ENCODE assay signal across 2 cellular contexts in the genomic region with DNA sequence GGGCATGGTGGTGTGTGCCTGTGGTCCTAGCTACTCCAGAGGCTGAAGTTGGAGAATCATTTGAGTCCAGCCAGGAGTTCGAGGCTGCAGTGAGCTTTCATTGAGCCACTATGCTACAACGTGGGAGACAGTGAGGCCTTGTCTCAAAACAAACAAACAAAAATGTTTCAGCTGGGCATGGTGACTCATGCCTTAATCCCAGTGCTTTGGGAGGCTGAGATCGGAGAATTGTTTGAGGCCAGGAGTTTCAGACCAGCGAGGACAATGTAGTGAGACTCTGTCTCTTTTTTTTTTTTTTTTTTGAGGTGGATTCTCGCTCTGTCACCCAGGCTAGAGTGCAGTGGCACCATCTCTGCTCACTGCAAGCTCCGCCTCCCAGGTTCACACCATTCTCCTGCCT.
TF ChIP-seq lines count a peak whose summit lies in the region.

No MANE protein-coding gene starts in this region.

TF ChIP-seq in HepG2, 621 proteins besides CTCF, POLR2A, EP300 and RAD21:
- TF ChIP-seq FOSL2 (CRISPR knock-in tag; IDR thresholded peaks at IDR 0.05) = peak; percentile 86
- TF ChIP-seq, protein P1, sequence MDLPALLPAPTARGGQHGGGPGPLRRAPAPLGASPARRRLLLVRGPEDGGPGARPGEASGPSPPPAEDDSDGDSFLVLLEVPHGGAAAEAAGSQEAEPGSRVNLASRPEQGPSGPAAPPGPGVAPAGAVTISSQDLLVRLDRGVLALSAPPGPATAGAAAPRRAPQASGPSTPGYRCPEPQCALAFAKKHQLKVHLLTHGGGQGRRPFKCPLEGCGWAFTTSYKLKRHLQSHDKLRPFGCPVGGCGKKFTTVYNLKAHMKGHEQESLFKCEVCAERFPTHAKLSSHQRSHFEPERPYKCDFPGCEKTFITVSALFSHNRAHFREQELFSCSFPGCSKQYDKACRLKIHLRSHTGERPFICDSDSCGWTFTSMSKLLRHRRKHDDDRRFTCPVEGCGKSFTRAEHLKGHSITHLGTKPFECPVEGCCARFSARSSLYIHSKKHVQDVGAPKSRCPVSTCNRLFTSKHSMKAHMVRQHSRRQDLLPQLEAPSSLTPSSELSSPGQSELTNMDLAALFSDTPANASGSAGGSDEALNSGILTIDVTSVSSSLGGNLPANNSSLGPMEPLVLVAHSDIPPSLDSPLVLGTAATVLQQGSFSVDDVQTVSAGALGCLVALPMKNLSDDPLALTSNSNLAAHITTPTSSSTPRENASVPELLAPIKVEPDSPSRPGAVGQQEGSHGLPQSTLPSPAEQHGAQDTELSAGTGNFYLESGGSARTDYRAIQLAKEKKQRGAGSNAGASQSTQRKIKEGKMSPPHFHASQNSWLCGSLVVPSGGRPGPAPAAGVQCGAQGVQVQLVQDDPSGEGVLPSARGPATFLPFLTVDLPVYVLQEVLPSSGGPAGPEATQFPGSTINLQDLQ (CRISPR knock-in tag; IDR thresholded peaks at IDR 0.05) = no peak
- TF ChIP-seq ZNF354B (CRISPR knock-in tag; IDR thresholded peaks at IDR 0.05) = no peak
- TF ChIP-seq TEF (CRISPR knock-in tag; IDR thresholded peaks at IDR 0.05) = no peak
- TF ChIP-seq SP2 (CRISPR knock-in tag; IDR thresholded peaks at IDR 0.05) = no peak
- TF ChIP-seq ZNF572 (CRISPR knock-in tag; IDR thresholded peaks at IDR 0.05) = no peak
- TF ChIP-seq FUBP1 (CRISPR knock-in tag; IDR thresholded peaks at IDR 0.05; ENCODE audit: borderline replicate concordance) = no peak
- peak; percentile 28; the same call in 1 of the 2 replicates for TF ChIP-seq SAP130 (CRISPR knock-in tag; IDR thresholded peaks at IDR 0.05; ENCODE audit: low read depth)
- no peak for TF ChIP-seq ZNF720 (CRISPR knock-in tag; IDR thresholded peaks at IDR 0.05)
- TF ChIP-seq KDM3A (CRISPR knock-in tag; IDR thresholded peaks at IDR 0.05; ENCODE audit: low read depth) = no peak
- TF ChIP-seq, protein P2, sequence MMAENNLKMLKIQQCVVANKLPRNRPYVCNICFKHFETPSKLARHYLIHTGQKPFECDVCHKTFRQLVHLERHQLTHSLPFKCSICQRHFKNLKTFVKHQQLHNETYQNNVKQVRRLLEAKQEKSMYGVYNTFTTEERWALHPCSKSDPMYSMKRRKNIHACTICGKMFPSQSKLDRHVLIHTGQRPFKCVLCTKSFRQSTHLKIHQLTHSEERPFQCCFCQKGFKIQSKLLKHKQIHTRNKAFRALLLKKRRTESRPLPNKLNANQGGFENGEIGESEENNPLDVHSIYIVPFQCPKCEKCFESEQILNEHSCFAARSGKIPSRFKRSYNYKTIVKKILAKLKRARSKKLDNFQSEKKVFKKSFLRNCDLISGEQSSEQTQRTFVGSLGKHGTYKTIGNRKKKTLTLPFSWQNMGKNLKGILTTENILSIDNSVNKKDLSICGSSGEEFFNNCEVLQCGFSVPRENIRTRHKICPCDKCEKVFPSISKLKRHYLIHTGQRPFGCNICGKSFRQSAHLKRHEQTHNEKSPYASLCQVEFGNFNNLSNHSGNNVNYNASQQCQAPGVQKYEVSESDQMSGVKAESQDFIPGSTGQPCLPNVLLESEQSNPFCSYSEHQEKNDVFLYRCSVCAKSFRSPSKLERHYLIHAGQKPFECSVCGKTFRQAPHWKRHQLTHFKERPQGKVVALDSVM (CRISPR knock-in tag; IDR thresholded peaks at IDR 0.05) = peak; percentile 86

TF ChIP-seq in GM12891, 5 proteins besides CTCF, POLR2A, EP300 and RAD21:
- TF ChIP-seq PAX5 (IDR thresholded peaks at IDR 0.05; ENCODE audit: insufficient read depth, low read length, severe bottlenecking) = no peak
- no peak for TF ChIP-seq TAF1 (IDR thresholded peaks at IDR 0.05; ENCODE audit: low read depth, low read length)
- TF ChIP-seq POLR2AphosphoS5 (IDR thresholded peaks at IDR 0.05; ENCODE audit: low read depth, low read length) = no peak
- no peak for TF ChIP-seq POU2F2 (IDR thresholded peaks at IDR 0.05; ENCODE audit: low read depth, low read length)
- no peak for TF ChIP-seq SPI1 (IDR thresholded peaks at IDR 0.05; ENCODE audit: low read depth, low read length)
